ENCODE assay signal across 12 cellular contexts in genomic region chr15:68775671-68776476, GRCh38. TPM values are rescaled to one million over a fixed set of nuclear protein-coding genes. Genes with fewer than 3 reads are reported as not detected.
DNase-seq lines count a peak whose midpoint lies in the region; ATAC-seq, FAIRE-seq and TF ChIP-seq lines count a peak whose summit lies in the region.
"Had no signal": no experiment of that assay in that cellular context is flagged by ENCODE, and none has a peak within 500 bp of the region (broad histone marks: within the 10 kb centered on the region; RNA-seq: fewer than 3 reads in every experiment).

No MANE protein-coding gene starts in this region.

- peak; percentile 21 for DNase-seq in amniotic epithelial cell (ENCODE audit: low read depth)
- DNase-seq in fibroblast of pulmonary artery (ENCODE audit: low read depth), result peak; percentile 93
- peak; percentile 47 to 50 for DNase-seq in thyroid gland
- no peak for DNase-seq in D721Med (ENCODE audit: insufficient read length, low spot score)
- DNase-seq in HAP-1 (ENCODE audit: low spot score in 2 of 2), result no peak
- DNase-seq: activated naive CD8-positive, alpha-beta T cell treated with anti-CD3 and anti-CD28 coated beads, Interleukin-2, amount 10 ng/mL, durations not matched to agents 7 days and 5 days had no signal

- no peak overlapping the region for H3K4me3 ChIP-seq in fibroblast of pulmonary artery (replicated peaks; ENCODE audit: low read depth, low read length)
- H3K4me3 ChIP-seq in muscle layer of duodenum (ENCODE audit: low read depth in 1 of 2, low read length in 2 of 2), result no peak overlapping the region
- no peak overlapping the region for H3K4me3 ChIP-seq in thyroid gland (replicated peaks in 1 of 3)
- H3K4me3 ChIP-seq in HAP-1, result no peak overlapping the region
- H3K4me3 ChIP-seq: hepatocyte, skin epidermis had no signal

- TF ChIP-seq CTCF in fibroblast of pulmonary artery (IDR thresholded peaks at IDR 0.05; ENCODE audit: low read length, missing control alignments) (no peak), thyroid gland (IDR thresholded peaks at IDR 0.05) (no peak), D721Med (IDR thresholded peaks at IDR 0.05; ENCODE audit: insufficient read depth, missing control alignments) (no peak)

- H3K27me3 ChIP-seq in muscle layer of duodenum (ENCODE audit: low read depth, low read length), result no peaks in the 10 kb centered on the region
- H3K27me3 ChIP-seq in thyroid gland, result no peaks in the 10 kb centered on the region
- H3K27me3 ChIP-seq in HAP-1 (ENCODE audit: low read depth), result no peaks in the 10 kb centered on the region
- H3K27me3 ChIP-seq: hepatocyte had no signal

- H3K4me1 ChIP-seq in muscle layer of duodenum (ENCODE audit: control insufficient read depth in 1 of 2, insufficient read depth in 2 of 2, low read length in 2 of 2) (peaks cover 0 to 15% of the 10 kb centered on the region in 2 donors), thyroid gland (peaks cover 6 to 10% of the 10 kb centered on the region in 2 donors), HAP-1 (no peaks in the 10 kb centered on the region)

- WGBS in thyroid gland, 2 donors, result 42 to 50% methylated on average over 7 to 8 of the region's 8 CpGs

- FAIRE-seq in D721Med (lab: Jason Lieb, UNC), result no peak
- FAIRE-seq: GM19239 had no signal

- H3K27ac ChIP-seq in muscle layer of duodenum (ENCODE audit: low read length) (peak overlapping the region; percentile 5), thyroid gland (peak overlapping the region in 2 of 3 donors; percentile 5 to 15)
- H3K27ac ChIP-seq: hepatocyte had no signal

- in situ Hi-C loops in HAP-1 (cut with MboI; ENCODE audit: low sequenced_read_pairs), result no loop called here

- H3K36me3 ChIP-seq in muscle layer of duodenum (ENCODE audit: control insufficient read depth in 1 of 2, insufficient read depth in 2 of 2, low read length in 2 of 2), result peaks cover 18 to 29% of the 10 kb centered on the region in 2 donors
- peaks cover 12 to 14% of the 10 kb centered on the region in 2 donors for H3K36me3 ChIP-seq in thyroid gland
- H3K36me3 ChIP-seq in HAP-1 (replicated peaks), result peaks cover 35% of the 10 kb centered on the region

- intact Hi-C loops in thyroid gland (cut with DNase I), result loop anchor here (10.0 kb wide), 1 partner anchor 99 kb away; no protein-coding TSS in a partner anchor

- H3K9me3 ChIP-seq in muscle layer of duodenum (ENCODE audit: control insufficient read depth in 1 of 2, low read length in 2 of 2), result no peaks in the 10 kb centered on the region
- no peaks in the 10 kb centered on the region for H3K9me3 ChIP-seq in thyroid gland
- no peaks in the 10 kb centered on the region for H3K9me3 ChIP-seq in HAP-1

- TF ChIP-seq POLR2A in thyroid gland (IDR thresholded peaks at IDR 0.05), result no peak

- ATAC-seq in HG03460 (IDR thresholded peaks at IDR 0.05; ENCODE audit: unreplicated experiment), result no peak
- no peak for ATAC-seq in GM21723 (IDR thresholded peaks at IDR 0.05; ENCODE audit: unreplicated experiment)

RNA-seq across cellular contexts. Expression of gene ANP32A, which starts 44.8 kb away (rescaled TPM):
- 100 to 1,000 TPM in 1 of 4 donors, 10 to 100 TPM in 3; 65.4 to 116 (median 79.5) TPM for total RNA-seq in thyroid gland

Comparison
In these comparisons a context has a peak if more than half of its experiments do, and no peak if none do; other contexts are left out.
1. DNase-seq: peak in amniotic epithelial cell (single experiment), fibroblast of pulmonary artery (single experiment) and thyroid gland (2 of 2); none in D721Med (single experiment) and HAP-1 (0 of 2).